ENCODE assay signal across 21 cellular contexts in genomic region chr6:43377710-43378229, GRCh38.
"Had no signal": no experiment of that assay in that cellular context is flagged by ENCODE, and none has a peak within 500 bp of the region (broad histone marks: within the 10 kb centered on the region; RNA-seq: fewer than 3 reads in every experiment).

No MANE protein-coding gene starts in this region.

- ATAC-seq: activated CD4-positive, CD25-positive, alpha-beta regulatory T cell treated with anti-CD3 and anti-CD28 coated beads, Interleukin-2, amount 50 U/mL, for 24 hours; left ventricle myocardium superior; mucosa of descending colon; natural killer cell had no signal

- H3K27ac Mint-ChIP-seq: activated naive CD4-positive, alpha-beta T cell treated with anti-CD3 and anti-CD28 coated beads, Interleukin-2, amount 10 ng/mL, durations not matched to agents 7 days and 5 days; activated T-cell treated with anti-CD3 and anti-CD28 coated beads, Interleukin-2, amount 50 U/mL, for 24 hours; dendritic cell treated with granulocyte-macrophage colony-stimulating factor and Interleukin-4, amounts not matched to agents 40 ng/mL and 50 ng/mL, for 4 days; memory B cell; natural killer cell had no signal

- H3K9me3 Mint-ChIP-seq: activated naive CD4-positive, alpha-beta T cell treated with anti-CD3 and anti-CD28 coated beads, Interleukin-2, amount 10 ng/mL, durations not matched to agents 7 days and 5 days; activated T-cell treated with anti-CD3 and anti-CD28 coated beads, Interleukin-2, amount 50 U/mL, for 24 hours; dendritic cell treated with granulocyte-macrophage colony-stimulating factor and Interleukin-4, amounts not matched to agents 40 ng/mL and 50 ng/mL, for 4 days; memory B cell; natural killer cell had no signal

- H3K36me3 ChIP-seq: ascending aorta, neutrophil, tibial artery had no signal

- H3K27me3 Mint-ChIP-seq: activated T-cell treated with anti-CD3 and anti-CD28 coated beads, Interleukin-2, amount 50 U/mL, for 24 hours had no signal

- H3K36me3 Mint-ChIP-seq: memory B cell, natural killer cell had no signal

- H3K9me3 ChIP-seq: ascending aorta, mucosa of descending colon, neutrophil, tibial artery had no signal

- H3K4me1 ChIP-seq: ascending aorta, tibial artery had no signal

- H3K27me3 ChIP-seq: ascending aorta had no signal

- FAIRE-seq: bronchial epithelial cell had no signal

- H3K4me3 ChIP-seq: ascending aorta, mucosa of descending colon, skin epidermis, tibial artery had no signal

- H3K4me3 Mint-ChIP-seq: activated naive CD4-positive, alpha-beta T cell treated with anti-CD3 and anti-CD28 coated beads, Interleukin-2, amount 10 ng/mL, durations not matched to agents 7 days and 5 days; activated T-cell treated with anti-CD3 and anti-CD28 coated beads, Interleukin-2, amount 50 U/mL, for 24 hours; dendritic cell treated with granulocyte-macrophage colony-stimulating factor and Interleukin-4, amounts not matched to agents 40 ng/mL and 50 ng/mL, for 4 days; memory B cell; natural killer cell had no signal

- DNase-seq: activated CD4-positive, alpha-beta T cell treated with anti-CD3 and anti-CD28 coated beads, Interleukin-2, amount 50 U/mL, for 1 hour; activated naive CD4-positive, alpha-beta T cell treated with anti-CD3 and anti-CD28 coated beads, Interleukin-2, amount 10 ng/mL, durations not matched to agents 7 days and 5 days; activated T-cell treated with anti-CD3 and anti-CD28 coated beads, Interleukin-2, amount 50 U/mL, for 24 hours; effector memory CD4-positive, alpha-beta T cell; foreskin fibroblast; glutamatergic neuron; hypothalamus; left ventricle myocardium superior; mucosa of descending colon; natural killer cell; stimulated activated CD4-positive, alpha-beta T cell treated with anti-CD3 and anti-CD28 coated beads, Interleukin-15, amount 100 ng/mL, for 24 hours; stimulated activated CD4-positive, alpha-beta T cell treated with anti-CD3 and anti-CD28 coated beads, Interleukin-4, amount 100 ng/mL, for 1 hour; stimulated activated naive CD4-positive, alpha-beta T cell; tibial artery had no signal

- H3K27ac ChIP-seq: ascending aorta, neutrophil, skin epidermis, tibial artery had no signal
